1 cellular context compared by ENCODE assay signal in genomic region chr22:19808873-19809478, GRCh38.
TF ChIP-seq lines count a peak whose summit lies in the region.

No MANE protein-coding gene starts in this region.

TF ChIP-seq in HepG2, 621 proteins besides CTCF, POLR2A, EP300 and RAD21:
- TF ChIP-seq MXI1 (IDR thresholded peaks at IDR 0.05; ENCODE audit: borderline replicate concordance, low read depth, low read length) (no peak), KAT2B (IDR thresholded peaks at IDR 0.05; ENCODE audit: borderline replicate concordance, low read depth, low read length) (no peak), CSRNP2 (CRISPR knock-in tag; conservative IDR thresholded peaks at IDR 0.05; ENCODE audit: low read depth) (no peak), E2F1 (CRISPR knock-in tag; IDR thresholded peaks at IDR 0.05) (no peak), ZNF230 (CRISPR knock-in tag; IDR thresholded peaks at IDR 0.05) (no peak), KLF11 (CRISPR knock-in tag; IDR thresholded peaks at IDR 0.05) (no peak), ZNF629 (CRISPR knock-in tag; conservative IDR thresholded peaks at IDR 0.05) (no peak), CENPX (CRISPR knock-in tag; IDR thresholded peaks at IDR 0.05) (no peak), ZNF460 (CRISPR knock-in tag; IDR thresholded peaks at IDR 0.05; ENCODE audit: borderline replicate concordance) (no peak), HDAC1 (CRISPR knock-in tag; IDR thresholded peaks at IDR 0.05) (no peak), ZNF317 (CRISPR knock-in tag; IDR thresholded peaks at IDR 0.05) (no peak)
